ENCODE assay signal across 1 cellular context in genomic region chr5:176776916-176777315, GRCh38.
TF ChIP-seq lines count a peak whose summit lies in the region.

No MANE protein-coding gene starts in this region.

TF ChIP-seq in H1, 55 proteins besides CTCF, POLR2A, EP300 and RAD21:
- TF ChIP-seq KDM5A (IDR thresholded peaks at IDR 0.05; ENCODE audit: low read length) (no peak), KDM4A (IDR thresholded peaks at IDR 0.05; ENCODE audit: low read depth, low read length, severe bottlenecking) (no peak), JUND (IDR thresholded peaks at IDR 0.05; ENCODE audit: low read length) (no peak), BCL11A (IDR thresholded peaks at IDR 0.05; ENCODE audit: low read depth in 2 of 2, low read length in 2 of 2) (no peak), POU5F1 (IDR thresholded peaks at IDR 0.05; ENCODE audit: low read depth, low read length) (no peak), GTF2F1 (IDR thresholded peaks at IDR 0.05; ENCODE audit: borderline replicate concordance, low read depth, low read length) (no peak), BACH1 (IDR thresholded peaks at IDR 0.05; ENCODE audit: low read length) (no peak), POLR2AphosphoS5 (IDR thresholded peaks at IDR 0.05; ENCODE audit: low read depth, low read length) (no peak), SIRT6 (IDR thresholded peaks at IDR 0.05; ENCODE audit: low read length) (no peak), TCF12 (IDR thresholded peaks at IDR 0.05; ENCODE audit: low read depth, low read length) (no peak), CEBPB (IDR thresholded peaks at IDR 0.05; ENCODE audit: low read depth, low read length) (no peak), MAFK (IDR thresholded peaks at IDR 0.05; ENCODE audit: low read depth, low read length) (no peak), GABPA (IDR thresholded peaks at IDR 0.05; ENCODE audit: borderline replicate concordance, insufficient read depth, low read length) (no peak), SP4 (IDR thresholded peaks at IDR 0.05; ENCODE audit: low read length) (no peak), RXRA (IDR thresholded peaks at IDR 0.05; ENCODE audit: insufficient read depth, low read depth, low read length) (no peak), TAF1 (IDR thresholded peaks at IDR 0.05; ENCODE audit: low read depth, low read length) (no peak), ASH2L (IDR thresholded peaks at IDR 0.05; ENCODE audit: low read length) (no peak)
- TF ChIP-seq, protein P1, sequence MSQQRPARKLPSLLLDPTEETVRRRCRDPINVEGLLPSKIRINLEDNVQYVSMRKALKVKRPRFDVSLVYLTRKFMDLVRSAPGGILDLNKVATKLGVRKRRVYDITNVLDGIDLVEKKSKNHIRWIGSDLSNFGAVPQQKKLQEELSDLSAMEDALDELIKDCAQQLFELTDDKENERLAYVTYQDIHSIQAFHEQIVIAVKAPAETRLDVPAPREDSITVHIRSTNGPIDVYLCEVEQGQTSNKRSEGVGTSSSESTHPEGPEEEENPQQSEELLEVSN (IDR thresholded peaks at IDR 0.05): no peak
- TF ChIP-seq, protein P2, sequence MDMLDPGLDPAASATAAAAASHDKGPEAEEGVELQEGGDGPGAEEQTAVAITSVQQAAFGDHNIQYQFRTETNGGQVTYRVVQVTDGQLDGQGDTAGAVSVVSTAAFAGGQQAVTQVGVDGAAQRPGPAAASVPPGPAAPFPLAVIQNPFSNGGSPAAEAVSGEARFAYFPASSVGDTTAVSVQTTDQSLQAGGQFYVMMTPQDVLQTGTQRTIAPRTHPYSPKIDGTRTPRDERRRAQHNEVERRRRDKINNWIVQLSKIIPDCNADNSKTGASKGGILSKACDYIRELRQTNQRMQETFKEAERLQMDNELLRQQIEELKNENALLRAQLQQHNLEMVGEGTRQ (IDR thresholded peaks at IDR 0.05; ENCODE audit: low read length): no peak
